ENCODE assay signal across 11 cellular contexts in the genomic region with DNA sequence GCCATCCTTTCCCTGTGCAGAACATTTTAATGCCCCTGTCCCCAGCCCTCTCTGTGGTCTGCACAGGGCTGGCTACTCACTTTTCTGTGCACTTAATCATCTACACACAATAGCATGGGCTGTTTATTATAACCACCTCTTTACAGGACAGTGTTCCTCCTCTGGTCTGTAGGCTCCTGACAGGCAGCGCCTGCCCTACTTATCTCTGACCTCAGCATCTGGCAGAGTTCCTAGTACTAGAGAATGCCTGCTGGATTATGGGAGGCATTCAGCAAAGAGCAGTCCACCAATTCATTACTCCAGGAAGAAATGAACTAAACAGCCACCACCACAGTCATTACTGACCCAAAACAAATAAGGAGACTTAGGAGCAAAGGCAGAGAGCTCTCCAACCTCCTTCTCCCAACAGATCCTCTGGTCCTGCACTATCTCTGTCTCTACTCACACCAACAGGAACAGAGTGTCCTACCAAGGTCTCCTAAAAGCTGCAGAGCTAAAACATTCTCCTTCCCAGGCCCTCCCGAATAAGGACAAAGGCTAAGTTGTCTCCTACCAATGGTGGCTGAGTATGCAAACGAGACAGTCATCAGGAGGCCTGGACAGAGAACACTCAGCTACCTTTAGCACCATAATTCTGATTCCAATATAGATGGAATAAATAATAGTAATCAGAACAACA.
DNase-seq lines count a peak whose midpoint lies in the region; ATAC-seq and TF ChIP-seq lines count a peak whose summit lies in the region.
"Had no signal": no experiment of that assay in that cellular context is flagged by ENCODE, and none has a peak within 500 bp of the region (broad histone marks: within the 10 kb centered on the region; RNA-seq: fewer than 3 reads in every experiment).

No MANE protein-coding gene starts in this region.

- H3K27ac ChIP-seq in A673 (ENCODE audit: low read depth, low read length, poor library complexity, severe bottlenecking) (no peak overlapping the region), mesodermal cell (ENCODE audit: low read depth, low read length, severe bottlenecking) (peak overlapping the region; percentile 58)
- H3K27ac ChIP-seq: BLaER1 had no signal

- CTCF ChIA-PET in A673 (lab: Charles Lee), result no interaction called here

- H3K9me3 ChIP-seq in A673 (ENCODE audit: low read depth, low read length, poor library complexity, severe bottlenecking), result no peaks in the 10 kb centered on the region
- no peaks in the 10 kb centered on the region for H3K9me3 ChIP-seq in mesodermal cell (ENCODE audit: control insufficient read depth, low read length)
- H3K9me3 ChIP-seq: BLaER1 had no signal

- no peak overlapping the region for H3K4me3 ChIP-seq in A673 (ENCODE audit: low read depth, low read length, poor library complexity, severe bottlenecking)
- no peak overlapping the region for H3K4me3 ChIP-seq in mesodermal cell (ENCODE audit: extremely low read depth, insufficient read depth, low read length, poor library complexity, severe bottlenecking)
- H3K4me3 ChIP-seq: BLaER1 had no signal

- H3K36me3 ChIP-seq in A673 (ENCODE audit: insufficient read depth, low read length, poor library complexity, severe bottlenecking), result no peaks in the 10 kb centered on the region
- H3K36me3 ChIP-seq in mesodermal cell (ENCODE audit: control insufficient read depth, insufficient read depth, low read length), result no peaks in the 10 kb centered on the region
- H3K36me3 ChIP-seq: BLaER1 had no signal

- no TSS peak for BruUV-seq in A673 (replicated peaks; lab: Mats Ljungman, UMichigan)

- ATAC-seq in GM21515 (IDR thresholded peaks at IDR 0.05; ENCODE audit: unreplicated experiment) (no peak), GM21737 (IDR thresholded peaks at IDR 0.05; ENCODE audit: unreplicated experiment) (no peak), HG02938 (IDR thresholded peaks at IDR 0.05; ENCODE audit: unreplicated experiment) (no peak)

- peaks cover 13% of the 10 kb centered on the region for H3K4me1 ChIP-seq in A673 (ENCODE audit: insufficient read depth, low read length, poor library complexity, severe bottlenecking)
- peaks cover 9% of the 10 kb centered on the region for H3K4me1 ChIP-seq in mesodermal cell (ENCODE audit: control insufficient read depth, insufficient read depth, low read length, poor library complexity, severe bottlenecking)

- intact Hi-C loops in A673 (cut with micrococcal nuclease; ENCODE audit: unreplicated experiment), result no loop called here

- DNase-seq in A673 (ENCODE audit: low spot score) (peak; percentile 48), HT1080 (ENCODE audit: low read depth) (peak; percentile 37), dermis blood vessel endothelial cell (peak; percentile 30), NCI-H128 (lab: John Stamatoyannopoulos, UW; ENCODE audit: unreplicated experiment) (no peak)
- DNase-seq: central memory CD4-positive, alpha-beta T cell; RPMI8226 had no signal

- H3K27me3 ChIP-seq in A673 (replicated peaks; ENCODE audit: insufficient read depth, low read depth, low read length, poor library complexity), result no peaks in the 10 kb centered on the region
- H3K27me3 ChIP-seq: BLaER1 had no signal

- 80% methylated on average over 2 of the region's 3 CpGs; no CpG with 5 or more reads in 1 of the 2 experiments for WGBS in mesodermal cell (ENCODE audit: insufficient coverage in 2 of 2), 2 experiments

- TF ChIP-seq CTCF in A673 (conservative IDR thresholded peaks at IDR 0.05; ENCODE audit: low read depth, low read length), result no peak

- POLR2A ChIA-PET in A673 (lab: Charles Lee; ENCODE audit: low non-redundant PET), result no interaction called here
